In genomic region chr5:131328536-131329186, GRCh38 we compare ENCODE assay signal across 10 cellular contexts.
A peak's percentile ranks its signal among the peaks of the same experiment; 100 is the strongest.
DNase-seq lines count a peak whose midpoint lies in the region; ATAC-seq and TF ChIP-seq lines count a peak whose summit lies in the region.
"Had no signal": no experiment of that assay in that cellular context is flagged by ENCODE, and none has a peak within 500 bp of the region (broad histone marks: within the 10 kb centered on the region; RNA-seq: fewer than 3 reads in every experiment).

No MANE protein-coding gene starts in this region.

- intact Hi-C loops in mucosa of descending colon (cut with DNase I, micrococcal nuclease) = no loop called here

- H3K4me1 ChIP-seq in mucosa of descending colon (ENCODE audit: low read depth) = peaks cover 14% of the 10 kb centered on the region
- H3K4me1 ChIP-seq in BE2C = no peaks in the 10 kb centered on the region

- in situ Hi-C loops in brain microvascular endothelial cell (cut with HindIII; ENCODE audit: low pct_ligation_motif_present, low sequenced_read_pairs) = no loop called here

- H3K27me3 ChIP-seq in brain microvascular endothelial cell (replicated peaks) (no peaks in the 10 kb centered on the region), BE2C (no peaks in the 10 kb centered on the region)

- TF ChIP-seq CTCF in brain microvascular endothelial cell (IDR thresholded peaks at IDR 0.05; ENCODE audit: low read depth, low read length, missing control alignments) (no peak), mucosa of descending colon (IDR thresholded peaks at IDR 0.05) (no peak), BE2C (IDR thresholded peaks at IDR 0.05; ENCODE audit: low read depth, low read length) (no peak)

- H3K36me3 ChIP-seq in brain microvascular endothelial cell (replicated peaks) (no peaks in the 10 kb centered on the region), mucosa of descending colon (ENCODE audit: low read depth) (no peaks in the 10 kb centered on the region), BE2C (no peaks in the 10 kb centered on the region)

- DNase-seq in COLO829 (ENCODE audit: low spot score) (peak; percentile 27), HS-5 (ENCODE audit: low read depth) (peak; percentile 23), brain microvascular endothelial cell (peak; percentile 17), mucosa of descending colon (no peak), BE2C (no peak), SHP77 (lab: John Stamatoyannopoulos, UW) (no peak), NCI-H510A (lab: John Stamatoyannopoulos, UW) (no peak)
- DNase-seq: activated CD4-positive, alpha-beta T cell treated with anti-CD3 and anti-CD28 coated beads, Interleukin-2, amount 50 U/mL, for 48 hours; NK-92 treated with Interleukin-12 subunit alpha and Interleukin-12 subunit beta, amount 100 ng/mL, for 24 hours had no signal

- no peak overlapping the region for H3K4me3 ChIP-seq in brain microvascular endothelial cell (ENCODE audit: low read depth, low read length)
- H3K4me3 ChIP-seq in mucosa of descending colon = no peak overlapping the region
- H3K4me3 ChIP-seq in BE2C (ENCODE audit: low read depth, low read length) = no peak overlapping the region

- no peak overlapping the region for H3K27ac ChIP-seq in brain microvascular endothelial cell

- ATAC-seq in mucosa of descending colon (peak; percentile 82), GM21737 (IDR thresholded peaks at IDR 0.05; ENCODE audit: unreplicated experiment) (no peak)

- H3K9me3 ChIP-seq in mucosa of descending colon (no peaks in the 10 kb centered on the region), BE2C (no peaks in the 10 kb centered on the region)

Comparison
In these comparisons a context has a peak if more than half of its experiments do, and no peak if none do; other contexts are left out.
1. DNase-seq: peak in COLO829 (single experiment), HS-5 (single experiment) and brain microvascular endothelial cell (single experiment); none in mucosa of descending colon (0 of 3), BE2C (single experiment), SHP77 (0 of 2) and NCI-H510A (single experiment).